Comparison of ENCODE assay signal across 1 cellular context in the genomic region with DNA sequence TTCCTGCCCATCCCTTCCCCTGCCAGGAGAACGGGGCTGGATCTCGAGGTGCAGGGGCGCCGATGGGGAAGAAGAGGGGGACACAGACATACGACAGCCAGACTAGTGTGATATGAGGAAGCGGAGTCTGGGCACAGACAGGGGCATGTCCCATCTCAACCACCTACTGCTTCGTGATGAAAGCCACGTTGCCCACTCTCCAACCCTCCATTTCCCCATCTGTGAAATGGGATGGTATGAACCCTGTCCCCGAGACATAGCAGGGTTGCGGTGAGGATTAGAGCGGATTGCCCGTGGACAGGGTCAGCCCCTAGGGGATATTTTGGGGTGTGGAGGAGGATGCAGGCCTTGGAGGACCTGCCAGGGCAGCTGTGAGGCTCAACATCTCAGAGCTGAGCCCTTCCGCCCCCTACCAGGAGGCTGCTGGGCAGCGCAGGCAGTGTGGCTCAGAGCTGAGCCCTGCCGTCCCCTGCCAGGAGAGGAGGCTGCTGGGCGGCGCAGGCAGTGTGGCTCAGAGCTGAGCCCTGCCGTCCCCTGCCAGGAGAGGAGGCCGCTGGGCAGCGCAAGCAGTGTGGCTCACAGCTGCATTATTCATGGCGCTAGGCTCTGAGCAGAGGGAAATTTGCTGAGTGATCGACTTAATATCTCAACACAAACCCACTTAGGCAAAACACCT.
TF ChIP-seq lines count a peak whose summit lies in the region.

No MANE protein-coding gene starts in this region.

TF ChIP-seq in GM12878, 131 proteins besides CTCF, POLR2A, EP300 and RAD21 (continued from another document):
- TF ChIP-seq, protein P1, sequence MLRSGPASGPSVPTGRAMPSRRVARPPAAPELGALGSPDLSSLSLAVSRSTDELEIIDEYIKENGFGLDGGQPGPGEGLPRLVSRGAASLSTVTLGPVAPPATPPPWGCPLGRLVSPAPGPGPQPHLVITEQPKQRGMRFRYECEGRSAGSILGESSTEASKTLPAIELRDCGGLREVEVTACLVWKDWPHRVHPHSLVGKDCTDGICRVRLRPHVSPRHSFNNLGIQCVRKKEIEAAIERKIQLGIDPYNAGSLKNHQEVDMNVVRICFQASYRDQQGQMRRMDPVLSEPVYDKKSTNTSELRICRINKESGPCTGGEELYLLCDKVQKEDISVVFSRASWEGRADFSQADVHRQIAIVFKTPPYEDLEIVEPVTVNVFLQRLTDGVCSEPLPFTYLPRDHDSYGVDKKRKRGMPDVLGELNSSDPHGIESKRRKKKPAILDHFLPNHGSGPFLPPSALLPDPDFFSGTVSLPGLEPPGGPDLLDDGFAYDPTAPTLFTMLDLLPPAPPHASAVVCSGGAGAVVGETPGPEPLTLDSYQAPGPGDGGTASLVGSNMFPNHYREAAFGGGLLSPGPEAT (IDR thresholded peaks at IDR 0.05; ENCODE audit: low read depth): no peak
TF ChIP-seq in GM12878: peak in this region for 0.
